13 cellular contexts compared by ENCODE assay signal in genomic region chr2:188478724-188479123, GRCh38.
DNase-seq lines count a peak whose midpoint lies in the region; ATAC-seq and TF ChIP-seq lines count a peak whose summit lies in the region.
"Had no signal": no experiment of that assay in that cellular context is flagged by ENCODE, and none has a peak within 500 bp of the region (broad histone marks: within the 10 kb centered on the region; RNA-seq: fewer than 3 reads in every experiment).

No MANE protein-coding gene starts in this region.

- BruUV-seq in Calu3 (replicated peaks; lab: Mats Ljungman, UMichigan), result no TSS peak

- DNase-seq in Calu3 (no peak), RPMI7951 (ENCODE audit: low read depth) (peak; percentile 45), occipital lobe (lab: John Stamatoyannopoulos, UW) (no peak), G401 (ENCODE audit: low spot score) (no peak), CD1c-positive myeloid dendritic cell (ENCODE audit: extremely low spot score) (no peak), HUDEP-2 (lab: John Stamatoyannopoulos, UW; ENCODE audit: unreplicated experiment in 76 of 76) (no peak)
- DNase-seq: adrenal gland; CD4-positive, alpha-beta memory T cell; right lobe of liver; tibial artery had no signal

- H3K9me3 Mint-ChIP-seq in Calu3 (ENCODE audit: low read depth, unreplicated experiment), result no peaks in the 10 kb centered on the region

- peaks cover 27% of the 10 kb centered on the region for H3K4me1 Mint-ChIP-seq in Calu3 (ENCODE audit: low read depth, unreplicated experiment)
- H3K4me1 Mint-ChIP-seq: CD4-positive, alpha-beta memory T cell had no signal

- peak overlapping the region; percentile 57 for H3K27ac Mint-ChIP-seq in Calu3 (ENCODE audit: unreplicated experiment)
- H3K27ac Mint-ChIP-seq: CD4-positive, alpha-beta memory T cell had no signal

- no peaks in the 10 kb centered on the region for H3K27me3 Mint-ChIP-seq in Calu3 (ENCODE audit: unreplicated experiment)

- in situ Hi-C loops in G401 (cut with HindIII; ENCODE audit: low sequenced_read_pairs), result no loop called here

- CTCF ChIA-PET in Calu3 (lab: Charles Lee), result no interaction called here

- H3K36me3 Mint-ChIP-seq in Calu3 (ENCODE audit: insufficient read depth, unreplicated experiment), result peaks cover 9% of the 10 kb centered on the region
- H3K36me3 Mint-ChIP-seq: CD4-positive, alpha-beta memory T cell had no signal

- H3K4me3 Mint-ChIP-seq in Calu3 (ENCODE audit: low read depth, unreplicated experiment), result no peak overlapping the region
- H3K4me3 Mint-ChIP-seq: CD4-positive, alpha-beta memory T cell had no signal

- ATAC-seq in GM19397 (IDR thresholded peaks at IDR 0.05; ENCODE audit: unreplicated experiment) (peak; percentile 92), HG03045 (IDR thresholded peaks at IDR 0.05; ENCODE audit: unreplicated experiment) (peak; percentile 89)
- ATAC-seq: right lobe of liver, SK-N-SH treated with all-trans-retinoic acid at 6 μM for 48 hours had no signal

- intact Hi-C loops in Calu3 (cut with micrococcal nuclease; ENCODE audit: unreplicated experiment), result no loop called here

- no peak for TF ChIP-seq CTCF in Calu3 (IDR thresholded peaks at IDR 0.05; ENCODE audit: unreplicated experiment)
